Comparison of ENCODE assay signal across 8 cellular contexts in genomic region chr15:67105065-67105951, GRCh38. TPM values are rescaled to one million over a fixed set of nuclear protein-coding genes. Genes with fewer than 3 reads are reported as not detected.
DNase-seq lines count a peak whose midpoint lies in the region; TF ChIP-seq lines count a peak whose summit lies in the region.

No MANE protein-coding gene starts in this region.

- H3K36me3 ChIP-seq in BLaER1 (no peaks in the 10 kb centered on the region), OCI-LY1 (ENCODE audit: insufficient read depth, low read length) (peaks cover 8% of the 10 kb centered on the region; the same call in 1 of the 2 replicates), neural progenitor cell (no peaks in the 10 kb centered on the region)

- H3K4me2 ChIP-seq in BLaER1 (peak overlapping the region; percentile 89), OCI-LY1 (ENCODE audit: low read length) (no peak overlapping the region; the same call in 1 of the 2 replicates), neural progenitor cell (no peak overlapping the region)

- peaks cover 2% of the 10 kb centered on the region for H3K27me3 Mint-ChIP-seq in neural progenitor cell (ENCODE audit: insufficient read depth, low read depth)

- peak overlapping the region; percentile 64 for H3K27ac Mint-ChIP-seq in neural progenitor cell

- H2AFZ ChIP-seq in OCI-LY1 (ENCODE audit: low read length) = no peak overlapping the region
- H2AFZ ChIP-seq in neural progenitor cell (replicated peaks) = no peak overlapping the region

- DNase-seq in epithelial cell of prostate (ENCODE audit: low read depth, low spot score) (peak; percentile 91), neural progenitor cell (ENCODE audit: low spot score) (no peak), hippocampal formation (lab: John Stamatoyannopoulos, UW) (no peak), pons (ENCODE audit: low spot score) (no peak), NCI-H2029 treated with DMSO at 0.1 percent for 48 hours (lab: John Stamatoyannopoulos, UW) (no peak)
- DNase-seq in stimulated activated naive CD4-positive, alpha-beta T cell (lab: John Stamatoyannopoulos, UW) = no peak

- H3K27me3 ChIP-seq in BLaER1 (no peaks in the 10 kb centered on the region), OCI-LY1 (ENCODE audit: insufficient read depth, low read length) (no peaks in the 10 kb centered on the region), neural progenitor cell (no peaks in the 10 kb centered on the region)

- H3F3A ChIP-seq in OCI-LY1 (ENCODE audit: insufficient read depth, low read length) (no peaks in the 10 kb centered on the region), neural progenitor cell (ENCODE audit: low read depth) (no peaks in the 10 kb centered on the region)

- H4K20me1 ChIP-seq in BLaER1 (peaks cover 98% of the 10 kb centered on the region), OCI-LY1 (ENCODE audit: insufficient read depth, low read length) (no peaks in the 10 kb centered on the region), neural progenitor cell (ENCODE audit: low read depth) (peaks cover 68% of the 10 kb centered on the region)

- peak overlapping the region; percentile 71 for H3K27ac ChIP-seq in BLaER1
- H3K27ac ChIP-seq in OCI-LY1 (ENCODE audit: low read depth, low read length, poor library complexity, severe bottlenecking) = peak overlapping the region; percentile 99
- H3K27ac ChIP-seq in epithelial cell of prostate = peak overlapping the region; percentile 98
- H3K27ac ChIP-seq in neural progenitor cell = no peak overlapping the region

- H3K9me3 Mint-ChIP-seq in neural progenitor cell = peaks cover 3% of the 10 kb centered on the region

- peaks cover 13% of the 10 kb centered on the region for H3K36me3 Mint-ChIP-seq in neural progenitor cell

- peaks cover 60% of the 10 kb centered on the region for H3K4me1 Mint-ChIP-seq in neural progenitor cell

- H3K4me3 Mint-ChIP-seq in neural progenitor cell = no peak overlapping the region

- H3K9me2 ChIP-seq in OCI-LY1 (ENCODE audit: low read depth, low read length) = no peaks in the 10 kb centered on the region

- TF ChIP-seq CTCF in OCI-LY1 (IDR thresholded peaks at IDR 0.05; ENCODE audit: low read length) (no peak), neural progenitor cell (IDR thresholded peaks at IDR 0.05) (no peak)

- H3K4me3 ChIP-seq in BLaER1 = no peak overlapping the region
- H3K4me3 ChIP-seq in OCI-LY1 (ENCODE audit: low read depth, low read length, poor library complexity, severe bottlenecking) = no peak overlapping the region
- no peak overlapping the region for H3K4me3 ChIP-seq in neural progenitor cell

- H3K9me3 ChIP-seq in BLaER1 (no peaks in the 10 kb centered on the region), OCI-LY1 (ENCODE audit: low read length) (no peaks in the 10 kb centered on the region), neural progenitor cell (ENCODE audit: low read depth) (no peaks in the 10 kb centered on the region)

- peaks cover 33% of the 10 kb centered on the region for H3K79me2 ChIP-seq in OCI-LY1 (ENCODE audit: insufficient read depth, low read length)
- peaks cover 60% of the 10 kb centered on the region for H3K79me2 ChIP-seq in neural progenitor cell (ENCODE audit: low read depth)

- H3K9ac ChIP-seq in BLaER1 = peak overlapping the region; percentile 18
- no peak overlapping the region; the same call in 1 of the 2 replicates for H3K9ac ChIP-seq in OCI-LY1 (ENCODE audit: low read length)
- H3K9ac ChIP-seq in neural progenitor cell = no peak overlapping the region

- H3K4me1 ChIP-seq in BLaER1 (peaks cover 100% of the 10 kb centered on the region), OCI-LY1 (ENCODE audit: insufficient read depth, low read length, severe bottlenecking) (peaks cover 99% of the 10 kb centered on the region), neural progenitor cell (peaks cover 20% of the 10 kb centered on the region)

RNA-seq across cellular contexts. Expression of gene SMAD3, which starts 39.9 kb away (rescaled TPM):
- 12.5 and 14.3 TPM in 2 replicates for total RNA-seq in neural progenitor cell (ENCODE audit: low replicate concordance)
